Comparison of ENCODE assay signal across 1 cellular context in the genomic region with DNA sequence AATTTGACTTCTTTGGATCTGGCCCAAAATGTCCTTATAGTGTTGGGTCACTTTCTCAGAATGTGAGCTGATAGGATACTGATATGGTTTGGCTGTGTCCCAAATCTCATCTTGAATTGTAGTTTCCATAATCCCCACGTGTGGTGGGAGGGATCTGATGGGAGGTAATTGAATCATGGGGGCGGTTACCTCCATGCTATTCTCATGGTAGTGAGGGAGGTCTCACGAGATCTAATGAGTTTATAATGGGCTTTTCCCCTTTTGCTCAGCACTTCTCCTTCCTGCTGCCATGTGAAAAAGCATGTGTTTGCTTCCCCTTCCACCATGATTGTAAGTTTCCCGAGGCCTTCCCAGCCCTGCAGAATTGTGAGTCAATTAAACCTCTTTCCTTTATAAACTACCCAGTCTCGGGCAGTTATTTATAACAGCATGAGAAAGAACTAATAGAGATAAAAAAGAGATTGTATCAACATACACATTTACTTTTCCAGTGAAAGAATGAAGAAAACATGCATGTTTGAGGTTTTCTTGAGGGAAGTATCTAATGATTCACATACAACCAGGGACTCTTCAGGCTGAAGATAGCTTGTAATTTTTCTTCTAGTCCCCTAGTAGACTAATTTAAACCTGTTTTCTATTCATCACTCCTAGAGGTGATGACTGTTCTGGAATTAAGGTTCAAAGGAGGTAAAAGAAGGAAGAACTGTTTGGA.
TF ChIP-seq lines count a peak whose summit lies in the region.

No MANE protein-coding gene starts in this region.

TF ChIP-seq in GM23338, 12 proteins besides CTCF, POLR2A, EP300 and RAD21 (continued from another document):
- TF ChIP-seq EZH2 (IDR thresholded peaks at IDR 0.05; ENCODE audit: low read depth, unreplicated experiment) = no peak
- no peak for TF ChIP-seq POLR2AphosphoS5 (IDR thresholded peaks at IDR 0.05; ENCODE audit: low read depth)
- TF ChIP-seq, protein P1, sequence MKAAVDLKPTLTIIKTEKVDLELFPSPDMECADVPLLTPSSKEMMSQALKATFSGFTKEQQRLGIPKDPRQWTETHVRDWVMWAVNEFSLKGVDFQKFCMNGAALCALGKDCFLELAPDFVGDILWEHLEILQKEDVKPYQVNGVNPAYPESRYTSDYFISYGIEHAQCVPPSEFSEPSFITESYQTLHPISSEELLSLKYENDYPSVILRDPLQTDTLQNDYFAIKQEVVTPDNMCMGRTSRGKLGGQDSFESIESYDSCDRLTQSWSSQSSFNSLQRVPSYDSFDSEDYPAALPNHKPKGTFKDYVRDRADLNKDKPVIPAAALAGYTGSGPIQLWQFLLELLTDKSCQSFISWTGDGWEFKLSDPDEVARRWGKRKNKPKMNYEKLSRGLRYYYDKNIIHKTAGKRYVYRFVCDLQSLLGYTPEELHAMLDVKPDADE (IDR thresholded peaks at IDR 0.05) = no peak
- TF ChIP-seq JUNB (IDR thresholded peaks at IDR 0.05; ENCODE audit: unreplicated experiment) = no peak
- TF ChIP-seq, protein P2, sequence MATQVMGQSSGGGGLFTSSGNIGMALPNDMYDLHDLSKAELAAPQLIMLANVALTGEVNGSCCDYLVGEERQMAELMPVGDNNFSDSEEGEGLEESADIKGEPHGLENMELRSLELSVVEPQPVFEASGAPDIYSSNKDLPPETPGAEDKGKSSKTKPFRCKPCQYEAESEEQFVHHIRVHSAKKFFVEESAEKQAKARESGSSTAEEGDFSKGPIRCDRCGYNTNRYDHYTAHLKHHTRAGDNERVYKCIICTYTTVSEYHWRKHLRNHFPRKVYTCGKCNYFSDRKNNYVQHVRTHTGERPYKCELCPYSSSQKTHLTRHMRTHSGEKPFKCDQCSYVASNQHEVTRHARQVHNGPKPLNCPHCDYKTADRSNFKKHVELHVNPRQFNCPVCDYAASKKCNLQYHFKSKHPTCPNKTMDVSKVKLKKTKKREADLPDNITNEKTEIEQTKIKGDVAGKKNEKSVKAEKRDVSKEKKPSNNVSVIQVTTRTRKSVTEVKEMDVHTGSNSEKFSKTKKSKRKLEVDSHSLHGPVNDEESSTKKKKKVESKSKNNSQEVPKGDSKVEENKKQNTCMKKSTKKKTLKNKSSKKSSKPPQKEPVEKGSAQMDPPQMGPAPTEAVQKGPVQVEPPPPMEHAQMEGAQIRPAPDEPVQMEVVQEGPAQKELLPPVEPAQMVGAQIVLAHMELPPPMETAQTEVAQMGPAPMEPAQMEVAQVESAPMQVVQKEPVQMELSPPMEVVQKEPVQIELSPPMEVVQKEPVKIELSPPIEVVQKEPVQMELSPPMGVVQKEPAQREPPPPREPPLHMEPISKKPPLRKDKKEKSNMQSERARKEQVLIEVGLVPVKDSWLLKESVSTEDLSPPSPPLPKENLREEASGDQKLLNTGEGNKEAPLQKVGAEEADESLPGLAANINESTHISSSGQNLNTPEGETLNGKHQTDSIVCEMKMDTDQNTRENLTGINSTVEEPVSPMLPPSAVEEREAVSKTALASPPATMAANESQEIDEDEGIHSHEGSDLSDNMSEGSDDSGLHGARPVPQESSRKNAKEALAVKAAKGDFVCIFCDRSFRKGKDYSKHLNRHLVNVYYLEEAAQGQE (IDR thresholded peaks at IDR 0.05; ENCODE audit: unreplicated experiment) = no peak
- TF ChIP-seq ZNF331 (CRISPR knock-in tag; IDR thresholded peaks at IDR 0.05; ENCODE audit: low read depth) = no peak
- TF ChIP-seq NANOG (IDR thresholded peaks at IDR 0.05; ENCODE audit: borderline replicate concordance) = no peak
